22 cellular contexts compared by ENCODE assay signal in genomic region chr7:24916463-24917040, GRCh38.
DNase-seq lines count a peak whose midpoint lies in the region; ATAC-seq, FAIRE-seq and TF ChIP-seq lines count a peak whose summit lies in the region.
"Had no signal": no experiment of that assay in that cellular context is flagged by ENCODE, and none has a peak within 500 bp of the region (broad histone marks: within the 10 kb centered on the region; RNA-seq: fewer than 3 reads in every experiment).

No MANE protein-coding gene starts in this region.

- no peaks in the 10 kb centered on the region for H3K9me2 ChIP-seq in OCI-LY1 (ENCODE audit: low read depth, low read length)

- H3K36me3 Mint-ChIP-seq in activated naive CD4-positive, alpha-beta T cell treated with anti-CD3 and anti-CD28 coated beads for 36 hours (ENCODE audit: low read depth), result peaks cover 3% of the 10 kb centered on the region
- peaks cover 62% of the 10 kb centered on the region for H3K36me3 Mint-ChIP-seq in activated naive CD4-positive, alpha-beta T cell treated with anti-CD3 and anti-CD28 coated beads, Interleukin-2, amount 10 ng/mL, durations not matched to agents 7 days and 5 days
- H3K36me3 Mint-ChIP-seq in stimulated activated naive CD8-positive, alpha-beta T cell treated with anti-CD3 and anti-CD28 coated beads, Interleukin-15, Interleukin-2, amounts not matched to agents 100 ng/mL and 50 ng/mL, for 24 hours (ENCODE audit: low read depth), result peaks cover 29% of the 10 kb centered on the region

- peaks cover 98% of the 10 kb centered on the region for H3K79me2 ChIP-seq in OCI-LY1 (ENCODE audit: insufficient read depth, low read length)
- H3K79me2 ChIP-seq in GM12878 (ENCODE audit: control insufficient read depth, insufficient read depth, low read length), result peaks cover 96% of the 10 kb centered on the region

- ATAC-seq in GM12878, result no peak
- ATAC-seq: left ventricle myocardium superior had no signal

- DNase-seq in activated naive CD4-positive, alpha-beta T cell treated with anti-CD3 and anti-CD28 coated beads for 36 hours, result no peak
- no peak for DNase-seq in activated naive CD4-positive, alpha-beta T cell treated with anti-CD3 and anti-CD28 coated beads, Interleukin-2, amount 10 ng/mL, durations not matched to agents 7 days and 5 days
- no peak for DNase-seq in GM12878 (ENCODE audit: low read depth, low spot score)
- no peak for DNase-seq in esophagus muscularis mucosa (ENCODE audit: extremely low spot score)
- DNase-seq in NCI-H1092 (lab: John Stamatoyannopoulos, UW), result no peak
- DNase-seq in NOMO-1 treated with DMSO at 0.1 percent for 48 hours (lab: John Stamatoyannopoulos, UW; ENCODE audit: unreplicated experiment), result no peak
- DNase-seq: amygdala; caudate nucleus; CD4-positive, alpha-beta T cell; foreskin fibroblast; GDM1; left ventricle myocardium superior; NCI-H1092 treated with DMSO at 0.1 percent for 48 hours; NCI-H2081; NCI-H510A treated with DMSO at 0.1 percent for 48 hours; RPMI8226; stimulated activated naive CD4-positive, alpha-beta T cell treated with Interleukin-2 at 50 U/mL for 16 hours; transverse colon had no signal

- H3K9me3 ChIP-seq in OCI-LY1 (ENCODE audit: low read length), result no peaks in the 10 kb centered on the region
- no peaks in the 10 kb centered on the region for H3K9me3 ChIP-seq in GM12878 (replicated peaks; ENCODE audit: control insufficient read depth, insufficient read depth, low read length)
- H3K9me3 ChIP-seq in esophagus muscularis mucosa, result no peaks in the 10 kb centered on the region
- H3K9me3 ChIP-seq: transverse colon had no signal

- H3K27ac Mint-ChIP-seq in activated naive CD4-positive, alpha-beta T cell treated with anti-CD3 and anti-CD28 coated beads for 36 hours, result peak overlapping the region; percentile 30
- H3K27ac Mint-ChIP-seq in activated naive CD4-positive, alpha-beta T cell treated with anti-CD3 and anti-CD28 coated beads, Interleukin-2, amount 10 ng/mL, durations not matched to agents 7 days and 5 days, result no peak overlapping the region
- peak overlapping the region; percentile 85 for H3K27ac Mint-ChIP-seq in stimulated activated naive CD8-positive, alpha-beta T cell treated with anti-CD3 and anti-CD28 coated beads, Interleukin-15, Interleukin-2, amounts not matched to agents 100 ng/mL and 50 ng/mL, for 24 hours
- H3K27ac Mint-ChIP-seq: CD4-positive, alpha-beta T cell had no signal

- H3K36me3 ChIP-seq in OCI-LY1 (ENCODE audit: insufficient read depth, low read length) (peaks cover 6% of the 10 kb centered on the region; the same call in 1 of the 2 replicates), GM12878 (ENCODE audit: control insufficient read depth in 2 of 2, insufficient read depth in 2 of 2, low read length in 1 of 2) (no peaks in the 10 kb centered on the region), esophagus muscularis mucosa (no peaks in the 10 kb centered on the region)
- H3K36me3 ChIP-seq: transverse colon had no signal

- TF ChIP-seq CTCF in OCI-LY1 (IDR thresholded peaks at IDR 0.05; ENCODE audit: low read length), result no peak
- no peak for TF ChIP-seq CTCF in GM12878 (IDR thresholded peaks at IDR 0.05 in 2 of 3, conservative IDR thresholded peaks at IDR 0.05 in 1 of 3; ENCODE audit: control insufficient read depth in 2 of 3, extremely low read depth in 1 of 3, insufficient read depth in 1 of 3, low read depth in 3 of 3, low read length in 3 of 3)
- TF ChIP-seq CTCF in esophagus muscularis mucosa (IDR thresholded peaks at IDR 0.05), result no peak

- in situ Hi-C loops in GM12878 (cut with MboI), result loop anchor here (25.0 kb wide), 1 partner anchor 1046 kb away; no protein-coding TSS in a partner anchor

- H3K4me2 ChIP-seq in OCI-LY1 (ENCODE audit: low read length) (no peak overlapping the region; the same call in 1 of the 2 replicates), GM12878 (ENCODE audit: control insufficient read depth, insufficient read depth) (peak overlapping the region; percentile 49)

- TF ChIP-seq POLR2A in GM12878 (IDR thresholded peaks at IDR 0.05; ENCODE audit: low read depth, low read length) (no peak), esophagus muscularis mucosa (IDR thresholded peaks at IDR 0.05; ENCODE audit: low read depth) (no peak)

- no peak for FAIRE-seq in GM12878 (lab: Jason Lieb, UNC)
- FAIRE-seq: TTC549 had no signal

- no peaks in the 10 kb centered on the region for H3K27me3 Mint-ChIP-seq in activated naive CD4-positive, alpha-beta T cell treated with anti-CD3 and anti-CD28 coated beads for 36 hours (ENCODE audit: low read depth)
- H3K27me3 Mint-ChIP-seq in activated naive CD4-positive, alpha-beta T cell treated with anti-CD3 and anti-CD28 coated beads, Interleukin-2, amount 10 ng/mL, durations not matched to agents 7 days and 5 days, result no peaks in the 10 kb centered on the region
- no peaks in the 10 kb centered on the region for H3K27me3 Mint-ChIP-seq in stimulated activated naive CD8-positive, alpha-beta T cell treated with anti-CD3 and anti-CD28 coated beads, Interleukin-15, Interleukin-2, amounts not matched to agents 100 ng/mL and 50 ng/mL, for 24 hours
- H3K27me3 Mint-ChIP-seq: CD4-positive, alpha-beta T cell had no signal

- H3K9me3 Mint-ChIP-seq in activated naive CD4-positive, alpha-beta T cell treated with anti-CD3 and anti-CD28 coated beads for 36 hours, result no peaks in the 10 kb centered on the region
- H3K9me3 Mint-ChIP-seq in activated naive CD4-positive, alpha-beta T cell treated with anti-CD3 and anti-CD28 coated beads, Interleukin-2, amount 10 ng/mL, durations not matched to agents 7 days and 5 days, result peaks cover 4% of the 10 kb centered on the region
- no peaks in the 10 kb centered on the region for H3K9me3 Mint-ChIP-seq in stimulated activated naive CD8-positive, alpha-beta T cell treated with anti-CD3 and anti-CD28 coated beads, Interleukin-15, Interleukin-2, amounts not matched to agents 100 ng/mL and 50 ng/mL, for 24 hours
- H3K9me3 Mint-ChIP-seq: CD4-positive, alpha-beta T cell had no signal

- RAD21 ChIA-PET in GM12878 (lab: Charles Lee; ENCODE audit: unreplicated experiment), result interaction anchor here (0.6 to 10.4 kb wide), 3 partner anchors 47 to 85 kb away, joined by 3 to 93 read pairs (median 3); no protein-coding TSS in a partner anchor

- POLR2A ChIA-PET in GM12878 (lab: Charles Lee), result interaction anchor here (1.4 to 1.8 kb wide), 3 partner anchors 8 to 37 kb away, joined by 3 to 6 read pairs (median 3); no protein-coding TSS in a partner anchor

- TSS peak; percentile 27 for BruUV-seq in GM12878 (replicated peaks; lab: Mats Ljungman, UMichigan)

- CTCF ChIA-PET in activated naive CD4-positive, alpha-beta T cell treated with anti-CD3 and anti-CD28 coated beads for 36 hours (lab: Charles Lee), result interaction anchor here (1.4 kb wide), 1 partner anchor 95 kb away, joined by 3 read pairs; no protein-coding TSS in a partner anchor
- CTCF ChIA-PET in activated naive CD4-positive, alpha-beta T cell treated with anti-CD3 and anti-CD28 coated beads, Interleukin-2, amount 10 ng/mL, durations not matched to agents 7 days and 5 days (lab: Charles Lee), result no interaction called here
- CTCF ChIA-PET in GM12878 (lab: Yijun Ruan, JAX), result interaction anchor here (0.7 to 2.0 kb wide), 8 partner anchors 10 to 112 kb away, joined by 3 to 9 read pairs (median 4); no protein-coding TSS in a partner anchor

- H3K4me3 Mint-ChIP-seq in activated naive CD4-positive, alpha-beta T cell treated with anti-CD3 and anti-CD28 coated beads for 36 hours, result no peak overlapping the region
- H3K4me3 Mint-ChIP-seq in activated naive CD4-positive, alpha-beta T cell treated with anti-CD3 and anti-CD28 coated beads, Interleukin-2, amount 10 ng/mL, durations not matched to agents 7 days and 5 days, result no peak overlapping the region
- peak overlapping the region; percentile 43 for H3K4me3 Mint-ChIP-seq in stimulated activated naive CD8-positive, alpha-beta T cell treated with anti-CD3 and anti-CD28 coated beads, Interleukin-15, Interleukin-2, amounts not matched to agents 100 ng/mL and 50 ng/mL, for 24 hours
- H3K4me3 Mint-ChIP-seq: CD4-positive, alpha-beta T cell; neural crest cell had no signal

- H3K4me1 Mint-ChIP-seq in activated naive CD4-positive, alpha-beta T cell treated with anti-CD3 and anti-CD28 coated beads for 36 hours (ENCODE audit: low read depth), result peaks cover 94% of the 10 kb centered on the region
- H3K4me1 Mint-ChIP-seq in activated naive CD4-positive, alpha-beta T cell treated with anti-CD3 and anti-CD28 coated beads, Interleukin-2, amount 10 ng/mL, durations not matched to agents 7 days and 5 days, result peaks cover 94% of the 10 kb centered on the region
- no peaks in the 10 kb centered on the region for H3K4me1 Mint-ChIP-seq in stimulated activated naive CD8-positive, alpha-beta T cell treated with anti-CD3 and anti-CD28 coated beads, Interleukin-15, Interleukin-2, amounts not matched to agents 100 ng/mL and 50 ng/mL, for 24 hours (ENCODE audit: low read depth)

- H3K27ac ChIP-seq in OCI-LY1 (ENCODE audit: low read depth, low read length, poor library complexity, severe bottlenecking) (peak overlapping the region; percentile 48), GM12878 (ENCODE audit: control insufficient read depth, insufficient read depth) (peak overlapping the region; percentile 70), esophagus muscularis mucosa (replicated peaks in 1 of 4) (no peak overlapping the region)
- H3K27ac ChIP-seq: transverse colon had no signal

- 18% methylated on average over 4 of the region's 4 CpGs for WGBS in GM12878 (ENCODE audit: insufficient coverage, insufficient replicate concordance, low lambda C conversion rate, missing lambda C conversion rate)
- WGBS in esophagus muscularis mucosa, result 57% methylated on average over 4 of the region's 4 CpGs

- H4K20me1 ChIP-seq in OCI-LY1 (ENCODE audit: insufficient read depth, low read length), result no peaks in the 10 kb centered on the region
- H4K20me1 ChIP-seq in GM12878 (ENCODE audit: control insufficient read depth, insufficient read depth), result no peaks in the 10 kb centered on the region

- TF ChIP-seq EP300 in GM12878 (IDR thresholded peaks at IDR 0.05; ENCODE audit: borderline replicate concordance in 1 of 2, control insufficient read depth in 1 of 2, low read depth in 2 of 2, low read length in 2 of 2) (no peak), esophagus muscularis mucosa (IDR thresholded peaks at IDR 0.05) (no peak)

- no peak overlapping the region for H3K9ac ChIP-seq in OCI-LY1 (ENCODE audit: low read length)
- no peak overlapping the region for H3K9ac ChIP-seq in GM12878 (ENCODE audit: control insufficient read depth, insufficient read depth, low read length)

- H3K4me1 ChIP-seq in OCI-LY1 (ENCODE audit: insufficient read depth, low read length, severe bottlenecking) (peaks cover 99% of the 10 kb centered on the region), GM12878 (ENCODE audit: control insufficient read depth, insufficient read depth, low read length) (peaks cover 74% of the 10 kb centered on the region), esophagus muscularis mucosa (peaks cover 5 to 9% (median 6%) of the 10 kb centered on the region in 4 donors)

- H3F3A ChIP-seq in OCI-LY1 (ENCODE audit: insufficient read depth, low read length), result no peaks in the 10 kb centered on the region

- H3K27me3 ChIP-seq in OCI-LY1 (ENCODE audit: insufficient read depth, low read length) (no peaks in the 10 kb centered on the region), GM12878 (replicated peaks in 1 of 2; ENCODE audit: control insufficient read depth in 2 of 2, insufficient read depth in 2 of 2, low read length in 1 of 2) (no peaks in the 10 kb centered on the region), esophagus muscularis mucosa (no peaks in the 10 kb centered on the region)
- H3K27me3 ChIP-seq: transverse colon had no signal

- H3K4me3 ChIP-seq in OCI-LY1 (ENCODE audit: low read depth, low read length, poor library complexity, severe bottlenecking), result no peak overlapping the region
- H3K4me3 ChIP-seq in GM12878, result peak overlapping the region; percentile 39; the same call in 1 of the 2 replicates
- H3K4me3 ChIP-seq in esophagus muscularis mucosa, result no peak overlapping the region
- H3K4me3 ChIP-seq: transverse colon had no signal

- H2AFZ ChIP-seq in OCI-LY1 (ENCODE audit: low read length), result no peak overlapping the region
- no peak overlapping the region for H2AFZ ChIP-seq in GM12878 (ENCODE audit: control insufficient read depth, low read depth, low read length)

- SMC1A ChIA-PET in GM12878 (lab: Charles Lee; ENCODE audit: uncharacterized antibody, unreplicated experiment), result interaction anchor here (0.6 to 3.6 kb wide), 8 partner anchors 9 to 94 kb away, joined by 3 to 23 read pairs (median 4); no protein-coding TSS in a partner anchor

- intact Hi-C loops in activated naive CD4-positive, alpha-beta T cell treated with anti-CD3 and anti-CD28 coated beads for 36 hours (cut with micrococcal nuclease), result loop anchor here (10.0 kb wide), 1 partner anchor 342 kb away; the partner anchor contains the start of gene PALS2
- intact Hi-C loops in GM12878 (cut with micrococcal nuclease; ENCODE audit: unreplicated experiment), result no loop called here
- intact Hi-C loops in esophagus muscularis mucosa (cut with DNase I), result no loop called here

- TF ChIP-seq RAD21 in GM12878 (IDR thresholded peaks at IDR 0.05; ENCODE audit: insufficient read depth, low read depth, low read length), result no peak

Comparison
In these comparisons a context has a peak if more than half of its experiments do, and no peak if none do; other contexts are left out.
1. H3K27ac ChIP-seq: peak in OCI-LY1 (single experiment) and GM12878 (single experiment); none in esophagus muscularis mucosa (0 of 4).